Comparison of ENCODE assay signal across 3 cellular contexts in genomic region chr1:221631551-221631950, GRCh38.
TF ChIP-seq lines count a peak whose summit lies in the region.

No MANE protein-coding gene starts in this region.

TF ChIP-seq in SK-N-SH treated with all-trans-retinoic acid at 6 μM for 48 hours, 23 proteins besides CTCF, POLR2A, EP300 and RAD21 (continued from another document and continues in another):
- TF ChIP-seq CREB5 (CRISPR knock-in tag; IDR thresholded peaks at IDR 0.05; ENCODE audit: low read depth) = no peak
- no peak for TF ChIP-seq ZC3H10 (CRISPR knock-in tag; IDR thresholded peaks at IDR 0.05)
- no peak for TF ChIP-seq PPARA (CRISPR knock-in tag; IDR thresholded peaks at IDR 0.05; ENCODE audit: borderline replicate concordance)
- no peak for TF ChIP-seq TOX (CRISPR knock-in tag; IDR thresholded peaks at IDR 0.05; ENCODE audit: borderline replicate concordance)
- TF ChIP-seq CSRNP3 (CRISPR knock-in tag; IDR thresholded peaks at IDR 0.05) = no peak
- no peak for TF ChIP-seq TSHZ2 (CRISPR knock-in tag; IDR thresholded peaks at IDR 0.05)
- TF ChIP-seq ZFP30 (CRISPR knock-in tag; IDR thresholded peaks at IDR 0.05) = no peak
- no peak for TF ChIP-seq ZFP3 (CRISPR knock-in tag; IDR thresholded peaks at IDR 0.05)
- no peak for TF ChIP-seq ARNTL (CRISPR knock-in tag; IDR thresholded peaks at IDR 0.05; ENCODE audit: borderline replicate concordance, low read depth)
- TF ChIP-seq BACH2 (CRISPR knock-in tag; IDR thresholded peaks at IDR 0.05; ENCODE audit: borderline replicate concordance) = no peak
- TF ChIP-seq ZNF565 (CRISPR knock-in tag; conservative IDR thresholded peaks at IDR 0.05; ENCODE audit: low read depth) = no peak
- TF ChIP-seq CSDC2 (CRISPR knock-in tag; IDR thresholded peaks at IDR 0.05) = no peak
- no peak for TF ChIP-seq ESRRG (CRISPR knock-in tag; IDR thresholded peaks at IDR 0.05)
- TF ChIP-seq ISL1 (CRISPR knock-in tag; IDR thresholded peaks at IDR 0.05) = no peak
- no peak for TF ChIP-seq OSR1 (CRISPR knock-in tag; IDR thresholded peaks at IDR 0.05)
- no peak for TF ChIP-seq ZNF70 (CRISPR knock-in tag; IDR thresholded peaks at IDR 0.05)

TF ChIP-seq in SK-N-SH, 30 proteins besides CTCF, POLR2A, EP300 and RAD21 (continued from another document):
- TF ChIP-seq USF2 (IDR thresholded peaks at IDR 0.05; ENCODE audit: borderline replicate concordance, low read depth, low read length) (no peak), NRF1 (IDR thresholded peaks at IDR 0.05; ENCODE audit: low read depth, low read length) (no peak), NFIC (IDR thresholded peaks at IDR 0.05; ENCODE audit: borderline replicate concordance) (no peak), JUND (IDR thresholded peaks at IDR 0.05) (no peak), FOXM1 (IDR thresholded peaks at IDR 0.05; ENCODE audit: low read depth) (no peak)

TF ChIP-seq in K562, 482 proteins besides CTCF, POLR2A, EP300 and RAD21 (continued from another document):
- TF ChIP-seq CEBPZ (IDR thresholded peaks at IDR 0.05; ENCODE audit: borderline replicate concordance, low read depth, low read length) (no peak), MIER1 (IDR thresholded peaks at IDR 0.05; ENCODE audit: low read depth) (no peak), AFF4 (CRISPR knock-in tag; IDR thresholded peaks at IDR 0.05) (no peak), ZC3H4 (CRISPR knock-in tag; IDR thresholded peaks at IDR 0.05; ENCODE audit: borderline replicate concordance) (no peak), ZNF764 (CRISPR knock-in tag; IDR thresholded peaks at IDR 0.05; ENCODE audit: low read depth) (no peak), E2F5 (CRISPR knock-in tag; IDR thresholded peaks at IDR 0.05) (no peak), ETV1 (tag; conservative IDR thresholded peaks at IDR 0.05; ENCODE audit: low read depth) (no peak), ATF1 (CRISPR knock-in tag; IDR thresholded peaks at IDR 0.05) (no peak), ATF1 (tag; IDR thresholded peaks at IDR 0.05) (no peak), CSDE1 (IDR thresholded peaks at IDR 0.05) (no peak), DIDO1 (tag; IDR thresholded peaks at IDR 0.05; ENCODE audit: low read depth) (no peak), ZNF77 (CRISPR knock-in tag; IDR thresholded peaks at IDR 0.05) (no peak), MEF2D (tag; conservative IDR thresholded peaks at IDR 0.05; ENCODE audit: low read depth) (no peak), NFIC (IDR thresholded peaks at IDR 0.05) (no peak), ZNF282 (CRISPR knock-in tag; IDR thresholded peaks at IDR 0.05) (no peak)
